Comparison of ENCODE assay signal across 8 cellular contexts in the genomic region with DNA sequence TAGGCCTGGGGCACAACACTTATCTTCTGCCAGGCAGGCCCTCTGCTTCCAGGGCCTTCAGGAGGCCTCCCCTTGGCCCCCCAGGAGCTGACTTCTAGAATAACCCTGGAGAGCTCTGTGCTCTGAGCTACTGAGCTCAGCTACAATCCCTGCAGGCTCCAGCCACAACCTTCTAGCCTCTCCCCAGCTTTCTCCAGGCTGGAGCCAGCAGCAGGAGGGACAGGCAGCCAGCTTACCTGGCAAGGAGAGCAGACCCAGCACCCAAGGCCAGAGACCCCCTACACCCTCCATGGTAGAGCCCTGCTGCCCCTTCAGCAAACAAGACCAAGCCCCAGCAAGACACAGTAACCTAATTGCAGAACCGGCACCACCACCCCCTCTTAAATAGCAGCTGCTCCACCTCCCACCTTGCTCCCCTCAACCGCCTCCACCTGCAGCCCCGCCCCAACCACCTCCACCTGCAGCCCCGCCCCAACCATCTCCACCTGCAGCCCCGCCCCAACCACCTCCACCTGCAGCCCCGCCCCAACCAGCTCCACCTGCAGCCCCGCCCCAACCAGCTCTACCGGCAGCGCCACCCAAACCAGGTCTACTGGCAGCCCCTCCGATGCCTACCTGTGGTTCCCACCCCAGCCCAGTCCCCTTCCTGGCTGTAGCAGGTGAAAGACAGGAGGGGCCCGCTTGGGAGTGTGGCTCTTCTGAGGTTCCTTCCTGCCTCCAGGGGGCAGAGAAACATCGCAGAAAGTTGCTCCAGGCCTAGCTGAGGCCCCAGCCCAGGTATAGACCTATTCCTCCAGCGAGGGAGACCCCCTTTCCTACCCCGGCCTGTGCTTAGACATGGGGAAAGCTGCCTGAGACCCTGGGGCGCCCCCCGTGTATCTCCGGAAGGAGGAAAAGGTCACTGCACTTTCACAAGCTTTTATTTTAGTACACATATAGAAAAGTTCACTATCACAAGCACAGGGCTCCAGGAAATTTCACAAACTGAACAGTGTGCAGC. TPM values are rescaled to one million over a fixed set of nuclear protein-coding genes. Genes with fewer than 3 reads are reported as not detected.
A peak's percentile ranks its signal among the peaks of the same experiment; 100 is the strongest.
DNase-seq lines count a peak whose midpoint lies in the region; ATAC-seq and TF ChIP-seq lines count a peak whose summit lies in the region.

ASTL (minus strand) TSS at position 357 of the 1,000 bp plus-strand sequence; CDS start at position 291, 66 bp downstream.

- TF ChIP-seq POLR2A in GM19099 (IDR thresholded peaks at IDR 0.05; ENCODE audit: extremely low read depth, insufficient read length, low read depth) = peak; percentile 47

- H3K27ac Mint-ChIP-seq in endothelial cell (ENCODE audit: unreplicated experiment) = no peak within 1 kb of the TSS

- peaks cover 11% of the 10 kb centered on the region for H3K27me3 Mint-ChIP-seq in endothelial cell (ENCODE audit: unreplicated experiment)

- peak within 1 kb of the TSS; percentile 72 to 83 for H3K27ac ChIP-seq in mucosa of rectum (ENCODE audit: low read depth in 2 of 2, low read length in 2 of 2)

- no peak within 1 kb of the TSS for H3K4me3 ChIP-seq in mucosa of rectum (ENCODE audit: low read length in 2 of 2)

- H3K36me3 Mint-ChIP-seq in endothelial cell (ENCODE audit: low read depth, unreplicated experiment) = no peaks in the 10 kb centered on the region

- no peaks in the 10 kb centered on the region for H3K27me3 ChIP-seq in mucosa of rectum (ENCODE audit: control insufficient read depth in 2 of 2, insufficient read depth in 2 of 2, low read length in 2 of 2)

- DNase-seq in AG20443 (ENCODE audit: low spot score) (peak; percentile 75), NCI-H146 (lab: John Stamatoyannopoulos, UW) (peak; percentile 91), endothelial cell (ENCODE audit: low spot score) (peak; percentile 48)
- DNase-seq in activated CD4-positive, alpha-beta T cell treated with anti-CD3 and anti-CD28 coated beads, Interleukin-2, amount 50 U/mL, for 4 hours = peak; percentile 62

- no peaks in the 10 kb centered on the region for H3K9me3 Mint-ChIP-seq in endothelial cell (ENCODE audit: unreplicated experiment)

- H3K4me1 Mint-ChIP-seq in endothelial cell (ENCODE audit: unreplicated experiment) = peaks cover 5% of the 10 kb centered on the region

- H3K4me1 ChIP-seq in mucosa of rectum (ENCODE audit: control insufficient read depth in 2 of 2, insufficient read depth in 2 of 2, low read length in 2 of 2) = peaks cover 13 to 17% of the 10 kb centered on the region in 2 donors

- peak within 1 kb of the TSS; percentile 5 to 61 for H3K9ac ChIP-seq in mucosa of rectum (ENCODE audit: low read depth in 1 of 2, low read length in 2 of 2)

- TF ChIP-seq CTCF in endothelial cell (IDR thresholded peaks at IDR 0.05; ENCODE audit: unreplicated experiment) = no peak

- H3K9me3 ChIP-seq in mucosa of rectum (ENCODE audit: control insufficient read depth in 2 of 2, low read length in 2 of 2) = no peaks in the 10 kb centered on the region

- no peak within 1 kb of the TSS for H3K4me3 Mint-ChIP-seq in endothelial cell (ENCODE audit: unreplicated experiment)

- ATAC-seq in HG02970 (IDR thresholded peaks at IDR 0.05; ENCODE audit: low FRiP score, unreplicated experiment) (no peak), GM18498 (IDR thresholded peaks at IDR 0.05; ENCODE audit: unreplicated experiment) (no peak)

- no peaks in the 10 kb centered on the region for H3K36me3 ChIP-seq in mucosa of rectum (ENCODE audit: control insufficient read depth in 2 of 2, insufficient read depth in 2 of 2, low read length in 2 of 2)

RNA-seq across cellular contexts. Expression of gene ASTL, which starts in this region (rescaled TPM):
- not detected for total RNA-seq in endothelial cell (ENCODE audit: unreplicated experiment)

Comparison
In these comparisons a context has a peak if more than half of its experiments do, and no peak if none do; other contexts are left out.
1. Peak in DNase-seq in endothelial cell; RNA of the gene not detected or under 1 TPM.